Comparison of ENCODE assay signal across 8 cellular contexts in the genomic region with DNA sequence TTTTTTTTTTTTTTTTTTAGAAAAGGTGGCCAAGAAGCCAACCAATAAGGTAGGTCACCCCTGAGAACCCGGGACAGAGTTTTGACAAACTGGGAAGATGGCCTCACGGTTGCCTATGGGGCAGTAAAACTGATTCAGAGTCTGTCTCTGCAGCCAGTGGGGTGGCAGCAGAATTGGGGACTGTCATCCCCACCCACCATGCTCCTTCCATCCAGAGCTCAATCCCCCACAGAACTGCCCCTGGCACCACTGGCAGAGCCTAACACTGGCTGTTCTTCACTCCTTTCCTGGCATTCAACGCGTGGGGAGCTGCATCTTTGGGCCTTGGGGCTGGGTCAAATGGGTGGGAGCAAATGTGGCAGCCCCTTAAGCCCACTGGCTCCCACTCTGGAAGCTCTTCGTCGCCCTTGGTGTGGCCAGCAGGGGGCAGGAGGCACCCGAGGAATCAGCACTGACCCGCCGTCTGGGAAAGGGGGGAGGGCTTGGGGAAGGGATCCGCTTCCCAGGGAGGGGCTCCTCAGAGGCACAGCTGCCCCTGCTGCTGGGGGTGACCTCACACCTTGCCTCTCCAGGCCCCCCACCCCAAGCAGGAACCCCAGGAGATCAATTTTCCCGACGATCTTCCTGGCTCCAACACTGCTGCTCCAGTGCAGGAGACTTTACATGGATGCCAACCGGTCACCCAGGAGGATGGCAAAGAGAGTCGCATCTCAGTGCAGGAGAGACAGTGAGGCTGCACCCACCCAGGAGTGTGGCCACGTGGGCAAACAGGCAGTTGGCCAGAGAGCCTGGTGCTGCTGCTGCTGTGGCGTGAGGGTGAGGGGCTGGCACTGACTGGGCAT. TPM values are rescaled to one million over a fixed set of nuclear protein-coding genes. Genes with fewer than 3 reads are reported as not detected.
DNase-seq lines count a peak whose midpoint lies in the region; ATAC-seq and TF ChIP-seq lines count a peak whose summit lies in the region.

No MANE protein-coding gene starts in this region.

- ATAC-seq in IMR-90 (ENCODE audit: low read depth) (peak; percentile 57; the same call in 1 of the 2 replicates), right lobe of liver (peak; percentile 30 to 58 (median 38)), GM19324 (IDR thresholded peaks at IDR 0.05; ENCODE audit: low FRiP score, unreplicated experiment) (no peak), HG02885 (IDR thresholded peaks at IDR 0.05; ENCODE audit: poor library complexity, unreplicated experiment) (no peak), GM21723 (IDR thresholded peaks at IDR 0.05; ENCODE audit: unreplicated experiment) (no peak)

- H2AFZ ChIP-seq in IMR-90 (replicated peaks; ENCODE audit: low read length, poor library complexity) = peak overlapping the region; percentile 11

- H3K4me1 ChIP-seq in IMR-90 (ENCODE audit: control insufficient read depth, insufficient read depth, low read length) (no peaks in the 10 kb centered on the region), right lobe of liver (no peaks in the 10 kb centered on the region)

- H3K18ac ChIP-seq in IMR-90 (ENCODE audit: low read depth, low read length) = no peak overlapping the region

- no peak overlapping the region for H4K8ac ChIP-seq in IMR-90 (ENCODE audit: low read depth in 2 of 2, low read length in 2 of 2)

- H3K4ac ChIP-seq in IMR-90 (ENCODE audit: low read depth, low read length) = no peak overlapping the region

- no peak for TF ChIP-seq POLR2A in IMR-90 (IDR thresholded peaks at IDR 0.05; ENCODE audit: low read depth, low read length)
- TF ChIP-seq POLR2A in right lobe of liver (IDR thresholded peaks at IDR 0.05) = no peak

- no peak overlapping the region for H4K5ac ChIP-seq in IMR-90 (ENCODE audit: low read depth, low read length)

- H4K91ac ChIP-seq in IMR-90 (ENCODE audit: insufficient read depth, low read depth, low read length) = no peak overlapping the region

- H3K36me3 ChIP-seq in IMR-90 (ENCODE audit: control insufficient read depth, insufficient read depth, low read length) (no peaks in the 10 kb centered on the region), right lobe of liver (peaks cover 0 to 2% (median 0%) of the 10 kb centered on the region in 4 donors)

- H3K27ac ChIP-seq in IMR-90 (ENCODE audit: insufficient read depth, low read length) (no peak overlapping the region), right lobe of liver (no peak overlapping the region)

- H3K4me3 ChIP-seq in IMR-90 (ENCODE audit: insufficient read depth, low read depth, low read length) (no peak overlapping the region), astrocyte of the spinal cord (ENCODE audit: low read depth, low read length) (no peak overlapping the region), right lobe of liver (no peak overlapping the region)

- H3K9me1 ChIP-seq in IMR-90 (ENCODE audit: insufficient read depth, low read length) = no peaks in the 10 kb centered on the region

- in situ Hi-C loops in IMR-90 (cut with MboI; ENCODE audit: low sequenced_read_pairs) = no loop called here
- in situ Hi-C loops in astrocyte of the spinal cord (cut with HindIII; ENCODE audit: low sequenced_read_pairs) = no loop called here

- H2BK5ac ChIP-seq in IMR-90 (ENCODE audit: low read depth, low read length, poor library complexity, severe bottlenecking) = no peak overlapping the region

- 57% methylated on average over 2 of the region's 16 CpGs; no CpG with 5 or more reads in 1 of the 2 experiments for WGBS in IMR-90 (ENCODE audit: extremely low coverage in 2 of 2, insufficient read length in 1 of 2), 2 experiments
- 62% methylated on average over 3 of the region's 16 CpGs for WGBS in right lobe of liver (ENCODE audit: insufficient coverage, low coverage, low lambda C conversion rate, missing lambda C conversion rate)

- no peak overlapping the region for H2BK120ac ChIP-seq in IMR-90 (ENCODE audit: low read depth, low read length)

- CTCF ChIA-PET in IMR-90 (lab: Yijun Ruan, JAX) = interaction anchor here (0.5 to 1.7 kb wide), 5 partner anchors 88 to 1508 kb away, joined by 3 to 6 read pairs (median 5); no protein-coding TSS in a partner anchor

- H3K56ac ChIP-seq in IMR-90 (ENCODE audit: extremely low read depth, insufficient read depth, low read length) = no peak overlapping the region

- no peaks in the 10 kb centered on the region for H3K79me1 ChIP-seq in IMR-90 (ENCODE audit: low read depth in 1 of 2, low read length in 2 of 2)

- peak; percentile 42 for TF ChIP-seq RAD21 in IMR-90 (IDR thresholded peaks at IDR 0.05; ENCODE audit: low read length)

- H3K27me3 ChIP-seq in IMR-90 (ENCODE audit: control insufficient read depth, insufficient read depth, low read length) = peaks cover 32% of the 10 kb centered on the region
- H3K27me3 ChIP-seq in right lobe of liver = no peaks in the 10 kb centered on the region

- H3K14ac ChIP-seq in IMR-90 (replicated peaks; ENCODE audit: low read depth, low read length) = no peak overlapping the region

- no peaks in the 10 kb centered on the region for H4K20me1 ChIP-seq in IMR-90 (ENCODE audit: insufficient read depth, low read length)

- H2AK9ac ChIP-seq in IMR-90 (replicated peaks; ENCODE audit: low read depth, low read length, poor library complexity) = no peak overlapping the region

- no peak overlapping the region for H3K9ac ChIP-seq in IMR-90 (ENCODE audit: low read depth, low read length)

- no peak overlapping the region for H2BK20ac ChIP-seq in IMR-90 (ENCODE audit: low read depth, low read length)

- TF ChIP-seq CTCF in IMR-90 (conservative IDR thresholded peaks at IDR 0.05; ENCODE audit: low read depth, low read length) (peak; percentile 46), astrocyte of the spinal cord (IDR thresholded peaks at IDR 0.05; ENCODE audit: low read depth, low read length) (peak; percentile 68), right lobe of liver (IDR thresholded peaks at IDR 0.05) (peak; percentile 41 to 58 (median 46))

- H2AK5ac ChIP-seq in IMR-90 (ENCODE audit: low read depth, low read length) = no peak overlapping the region

- dilution Hi-C loops in IMR-90 (cut with HindIII; ENCODE audit: low sequenced_read_pairs, unreplicated experiment) = no loop called here

- H3K4me2 ChIP-seq in IMR-90 (ENCODE audit: low read depth, low read length) = no peak overlapping the region

- intact Hi-C loops in IMR-90 (cut with micrococcal nuclease) (no loop called here), right lobe of liver (cut with DNase I) (no loop called here)

- no peak overlapping the region for H3K23ac ChIP-seq in IMR-90 (ENCODE audit: low read depth, low read length)

- POLR2A ChIA-PET in IMR-90 (lab: Charles Lee; ENCODE audit: unreplicated experiment) = no interaction called here

- peak; percentile 37 for DNase-seq in COR-L47 (lab: John Stamatoyannopoulos, UW)
- DNase-seq in IMR-90 = no peak
- no peak for DNase-seq in astrocyte of the spinal cord (ENCODE audit: low read depth, low spot score)
- DNase-seq in right lobe of liver = peak in 1 of 3 donors; percentile 29
- DNase-seq in NCI-H774 (lab: John Stamatoyannopoulos, UW) = no peak

- BruUV-seq in IMR-90 (replicated peaks; lab: Mats Ljungman, UMichigan) = no TSS peak

- no peak overlapping the region for H2BK15ac ChIP-seq in IMR-90 (ENCODE audit: low read depth, low read length)

- no peaks in the 10 kb centered on the region for H3K9me3 ChIP-seq in IMR-90 (ENCODE audit: control insufficient read depth, insufficient read depth, low read length)
- H3K9me3 ChIP-seq in right lobe of liver = no peaks in the 10 kb centered on the region

TF ChIP-seq in IMR-90, 13 proteins besides CTCF, POLR2A, EP300 and RAD21:
- no peak for TF ChIP-seq MAFK (IDR thresholded peaks at IDR 0.05; ENCODE audit: low read depth, low read length)
- peak; percentile 23; the same call in 1 of the 2 replicates for TF ChIP-seq SMC3 (IDR thresholded peaks at IDR 0.05; ENCODE audit: low read depth, low read length)

RNA-seq across cellular contexts. Expression of gene CD40, which starts 10.4 kb away (rescaled TPM):
- 0.28 and 0.36 TPM in 2 replicates for total RNA-seq in IMR-90 (2012; rRNA removed)
- polyA plus RNA-seq in IMR-90 (2012; rRNA removed) = 0.52 and 0.92 TPM in 2 replicates
- 0.62 and 1.2 TPM in 2 replicates for polyA plus RNA-seq in IMR-90 (2012; cell fraction: cytosol; rRNA removed)
- polyA plus RNA-seq in IMR-90 (2012; cell fraction: nucleus; rRNA removed; ENCODE audit: low replicate concordance) = 1.1 and 1.6 TPM in 2 replicates
- total RNA-seq in right lobe of liver = 10 to 100 TPM in 2 of 6 experiments, 1 to 10 TPM in 4; 8.8 to 11.7 (median 9.4) TPM

RNA-seq across cellular contexts. Expression of gene NCOA5, which starts 38.8 kb away (rescaled TPM):
- total RNA-seq in IMR-90 (2012; rRNA removed) (20.6 and 22.5 TPM in 2 replicates), right lobe of liver (10 to 100 TPM in 1 of 6 experiments, 1 to 10 TPM in 5; 5.1 to 10.4 (median 8.8) TPM)
- polyA plus RNA-seq in IMR-90 (2012; rRNA removed) = 17.0 and 17.4 TPM in 2 replicates
- polyA plus RNA-seq in IMR-90 (2012; cell fraction: cytosol; rRNA removed) = 9.2 and 9.5 TPM in 2 replicates
- polyA plus RNA-seq in IMR-90 (2012; cell fraction: nucleus; rRNA removed; ENCODE audit: low replicate concordance) = 20.7 and 35.7 TPM in 2 replicates

Comparison
In these comparisons a context has a peak if more than half of its experiments do, and no peak if none do; other contexts are left out.
1. ATAC-seq: peak in IMR-90 (single experiment) and right lobe of liver (4 of 4); none in GM19324 (single experiment), HG02885 (single experiment) and GM21723 (single experiment).
2. Peak in every context shown above with its lines, with median percentiles within 50 percentile points of each other: CTCF ChIP-seq.